In genomic region chr15:32440445-32440977, GRCh38 we compare ENCODE assay signal across 2 cellular contexts. TPM values are rescaled to one million over a fixed set of nuclear protein-coding genes. Genes with fewer than 3 reads are reported as not detected.
"Had no signal": no experiment of that assay in that cellular context is flagged by ENCODE, and none has a peak within 500 bp of the region (broad histone marks: within the 10 kb centered on the region; RNA-seq: fewer than 3 reads in every experiment).

No MANE protein-coding gene starts in this region.

RNA-seq across cellular contexts. Expression of gene GOLGA8O, which starts 14.9 kb away (rescaled TPM):
- total RNA-seq: lower lobe of right lung had no signal

RNA-seq across cellular contexts. Expression of gene GOLGA8K, which starts 37.4 kb away (rescaled TPM):
- total RNA-seq: epithelial cell of proximal tubule had no signal
